ENCODE assay signal across 19 cellular contexts in genomic region chr17:34424814-34425490, GRCh38.
"Had no signal": no experiment of that assay in that cellular context is flagged by ENCODE, and none has a peak within 500 bp of the region (broad histone marks: within the 10 kb centered on the region; RNA-seq: fewer than 3 reads in every experiment).

No MANE protein-coding gene starts in this region.

- H3K4me3 ChIP-seq: adrenal gland, heart right ventricle, lower lobe of right lung, right atrium auricular region, skin epidermis, testis, upper lobe of right lung had no signal

- H3K27ac ChIP-seq: adrenal gland, heart right ventricle, lower lobe of right lung, neutrophil, right atrium auricular region, skin epidermis, testis, upper lobe of right lung had no signal

- H3K4me1 ChIP-seq: adrenal gland, heart right ventricle, lower lobe of right lung, right atrium auricular region, testis, upper lobe of right lung had no signal

- H3K9me3 ChIP-seq: adrenal gland, heart right ventricle, lower lobe of right lung, neutrophil, right atrium auricular region, testis, upper lobe of right lung had no signal

- ATAC-seq: activated CD4-positive, alpha-beta T cell treated with anti-CD3 and anti-CD28 coated beads for 36 hours; activated CD8-positive, alpha-beta T cell treated with anti-CD3 and anti-CD28 coated beads for 36 hours; stimulated activated naive CD8-positive, alpha-beta T cell treated with anti-CD3 and anti-CD28 coated beads, Interleukin-15, amount 100 ng/mL, for 72 hours had no signal

- H3K36me3 ChIP-seq: adrenal gland, heart right ventricle, lower lobe of right lung, neutrophil, right atrium auricular region, upper lobe of right lung had no signal

- DNase-seq: activated CD4-positive, alpha-beta T cell treated with anti-CD3 and anti-CD28 coated beads for 36 hours; activated CD8-positive, alpha-beta memory T cell treated with anti-CD3 and anti-CD28 coated beads, Interleukin-2, amount 50 U/mL, for 4 hours; activated CD8-positive, alpha-beta T cell treated with anti-CD3 and anti-CD28 coated beads for 36 hours; activated naive CD4-positive, alpha-beta T cell treated with Interleukin-2 at 50 U/mL for 16 hours; adrenal gland; foreskin melanocyte; heart right ventricle; left cardiac atrium; lower lobe of right lung; naive B cell; posterior cingulate gyrus; stimulated activated CD4-positive, alpha-beta T cell treated with anti-CD3 and anti-CD28 coated beads, Interleukin-4, amount 100 ng/mL, for 4 hours; stimulated activated naive CD8-positive, alpha-beta T cell treated with anti-CD3 and anti-CD28 coated beads, Interleukin-15, amount 100 ng/mL, for 72 hours; T-helper 9 cell; testis; upper lobe of right lung had no signal

- H3K27me3 ChIP-seq: testis had no signal
